Comparison of ENCODE assay signal across 1 cellular context in genomic region chr6:35183935-35184334, GRCh38.
TF ChIP-seq lines count a peak whose summit lies in the region.

No MANE protein-coding gene starts in this region.

TF ChIP-seq in K562, 482 proteins besides CTCF, POLR2A, EP300 and RAD21 (continued from another document):
- no peak for TF ChIP-seq ZNF280A (IDR thresholded peaks at IDR 0.05; ENCODE audit: low read depth, partially characterized antibody)
- TF ChIP-seq MEIS2 (IDR thresholded peaks at IDR 0.05; ENCODE audit: partially characterized antibody), result peak; percentile 56
- TF ChIP-seq SMAD4 (CRISPR knock-in tag; conservative IDR thresholded peaks at IDR 0.05), result no peak
- peak; percentile 89 for TF ChIP-seq TEAD4 (IDR thresholded peaks at IDR 0.05; ENCODE audit: low read length)
- no peak for TF ChIP-seq TEAD4 (CRISPR knock-in tag; IDR thresholded peaks at IDR 0.05; ENCODE audit: borderline replicate concordance)
- TF ChIP-seq PTBP1 (IDR thresholded peaks at IDR 0.05; ENCODE audit: low read depth, low read length), result no peak
- TF ChIP-seq SMARCA4 (IDR thresholded peaks at IDR 0.05), result peak; percentile 74
- TF ChIP-seq CCNT2 (IDR thresholded peaks at IDR 0.05; ENCODE audit: borderline replicate concordance, extremely low read depth, insufficient read length, low read depth, low read length), result peak; percentile 73
- no peak for TF ChIP-seq ZNF407 (IDR thresholded peaks at IDR 0.05; ENCODE audit: low read depth)
- TF ChIP-seq HNRNPK (IDR thresholded peaks at IDR 0.05; ENCODE audit: low read depth, low read length, poor library complexity, severe bottlenecking), result no peak
- no peak for TF ChIP-seq CHD1 (IDR thresholded peaks at IDR 0.05; ENCODE audit: low read length)
- no peak for TF ChIP-seq THRAP3 (IDR thresholded peaks at IDR 0.05; ENCODE audit: borderline replicate concordance)
- no peak for TF ChIP-seq KAT2B (IDR thresholded peaks at IDR 0.05; ENCODE audit: low read depth, low read length)
- peak; percentile 84 for TF ChIP-seq TCF3 (CRISPR knock-in tag; IDR thresholded peaks at IDR 0.05)
- TF ChIP-seq MTA2 (IDR thresholded peaks at IDR 0.05; ENCODE audit: low read depth), result peak; percentile 64
- TF ChIP-seq CEBPG (CRISPR knock-in tag; IDR thresholded peaks at IDR 0.05), result peak; percentile 50; the same call in 1 of the 2 replicates
- peak; percentile 60 to 80 for TF ChIP-seq CEBPG (tag; conservative IDR thresholded peaks at IDR 0.05 in 1 of 2, IDR thresholded peaks at IDR 0.05 in 1 of 2)
- TF ChIP-seq HDAC2 (IDR thresholded peaks at IDR 0.05), result peak; percentile 76; the same call in 1 of the 2 replicates
- no peak for TF ChIP-seq SIN3A (IDR thresholded peaks at IDR 0.05; ENCODE audit: borderline replicate concordance in 2 of 2, control insufficient read depth in 1 of 2, low read depth in 2 of 2, low read length in 2 of 2)
- peak; percentile 98 for TF ChIP-seq CEBPB (tag; IDR thresholded peaks at IDR 0.05)
- TF ChIP-seq CBFA2T2 (conservative IDR thresholded peaks at IDR 0.05), result peak; percentile 85
- no peak for TF ChIP-seq THAP7 (CRISPR knock-in tag; IDR thresholded peaks at IDR 0.05)
- TF ChIP-seq ZNF699 (CRISPR knock-in tag; IDR thresholded peaks at IDR 0.05; ENCODE audit: insufficient replicate concordance), result no peak
- TF ChIP-seq HMGN3 (IDR thresholded peaks at IDR 0.05; ENCODE audit: borderline replicate concordance, extremely low read depth, insufficient read length, low read depth, low read length), result peak; percentile 50
- no peak for TF ChIP-seq STAG1 (CRISPR knock-in tag; IDR thresholded peaks at IDR 0.05; ENCODE audit: borderline replicate concordance)
- no peak for TF ChIP-seq MTA3 (IDR thresholded peaks at IDR 0.05; ENCODE audit: borderline replicate concordance)
- peak; percentile 19; the same call in 1 of the 2 replicates for TF ChIP-seq CC2D1A (IDR thresholded peaks at IDR 0.05)
- TF ChIP-seq TAL1 (IDR thresholded peaks at IDR 0.05), result peak; percentile 91
- peak; percentile 83 for TF ChIP-seq BCOR (IDR thresholded peaks at IDR 0.05)
- peak in 1 of 2 experiments; percentile 63; a peak in 2 of 4 replicates for TF ChIP-seq KDM1A (IDR thresholded peaks at IDR 0.05)
- no peak for TF ChIP-seq ZNF324 (CRISPR knock-in tag; IDR thresholded peaks at IDR 0.05)
- TF ChIP-seq TBL1XR1 (IDR thresholded peaks at IDR 0.05; ENCODE audit: low read length in 2 of 2), result 0 out of 4 replicates have a peak, but pooled peaks of 1 of the 2 experiments have one; percentile 21
- peak; percentile 64; the same call in 1 of the 2 replicates for TF ChIP-seq POLR2AphosphoS5 (IDR thresholded peaks at IDR 0.05; ENCODE audit: control insufficient read depth, insufficient read depth, low read depth, low read length)
- TF ChIP-seq E2F4 (CRISPR knock-in tag; IDR thresholded peaks at IDR 0.05; ENCODE audit: low read depth), result no peak
- no peak for TF ChIP-seq ARHGAP35 (IDR thresholded peaks at IDR 0.05; ENCODE audit: partially characterized antibody)
- no peak for TF ChIP-seq ZFP91 (CRISPR knock-in tag; IDR thresholded peaks at IDR 0.05)
- TF ChIP-seq ZNF184 (CRISPR knock-in tag; IDR thresholded peaks at IDR 0.05), result no peak
- peak; percentile 86 for TF ChIP-seq ARID1B (IDR thresholded peaks at IDR 0.05)
- no peak for TF ChIP-seq RB1 (IDR thresholded peaks at IDR 0.05; ENCODE audit: low read depth)
